In the genomic region with DNA sequence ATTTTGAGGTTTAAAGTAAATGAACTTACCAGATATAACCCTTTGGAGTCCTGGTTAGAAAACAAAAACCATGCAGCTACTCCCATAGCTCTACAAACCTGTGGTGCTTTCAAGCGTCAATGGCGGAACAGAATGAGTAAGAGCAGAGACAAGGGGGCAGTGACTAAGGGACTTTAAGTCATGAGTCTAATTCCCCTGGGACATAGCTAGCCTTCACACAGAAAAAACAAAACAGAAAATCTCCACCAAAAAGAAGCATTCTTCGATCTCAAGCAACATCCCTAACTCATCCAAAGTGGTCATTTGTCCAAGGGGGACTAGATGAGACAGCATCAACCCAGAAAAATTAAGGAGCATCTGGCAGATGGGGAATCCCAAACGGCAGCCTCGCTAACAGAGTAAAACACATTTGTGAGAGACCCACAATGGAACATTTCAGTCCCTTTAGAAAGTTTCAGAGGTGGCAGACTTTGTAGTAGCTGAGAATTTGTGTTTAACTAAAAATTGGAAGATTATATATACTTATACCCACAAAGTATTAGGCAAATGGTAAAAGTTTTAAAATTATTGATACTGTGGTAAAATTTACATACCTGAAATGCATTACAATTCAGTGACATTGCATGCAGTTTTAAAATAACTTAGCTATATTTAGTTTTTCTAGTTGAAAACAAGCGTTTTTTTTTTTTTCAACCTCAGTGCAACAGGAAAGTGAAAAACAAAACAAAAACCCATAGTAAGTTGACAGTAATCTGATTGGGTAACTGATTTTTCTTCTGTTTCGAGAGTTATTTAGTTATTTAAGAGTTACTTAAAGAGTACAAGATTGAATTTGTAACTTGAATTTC, we compare ENCODE assay signal across 1 cellular context.
TF ChIP-seq lines count a peak whose summit lies in the region.

No MANE protein-coding gene starts in this region.

TF ChIP-seq in GM12878, 131 proteins besides CTCF, POLR2A, EP300 and RAD21 (continued from another document):
- TF ChIP-seq, protein P1, sequence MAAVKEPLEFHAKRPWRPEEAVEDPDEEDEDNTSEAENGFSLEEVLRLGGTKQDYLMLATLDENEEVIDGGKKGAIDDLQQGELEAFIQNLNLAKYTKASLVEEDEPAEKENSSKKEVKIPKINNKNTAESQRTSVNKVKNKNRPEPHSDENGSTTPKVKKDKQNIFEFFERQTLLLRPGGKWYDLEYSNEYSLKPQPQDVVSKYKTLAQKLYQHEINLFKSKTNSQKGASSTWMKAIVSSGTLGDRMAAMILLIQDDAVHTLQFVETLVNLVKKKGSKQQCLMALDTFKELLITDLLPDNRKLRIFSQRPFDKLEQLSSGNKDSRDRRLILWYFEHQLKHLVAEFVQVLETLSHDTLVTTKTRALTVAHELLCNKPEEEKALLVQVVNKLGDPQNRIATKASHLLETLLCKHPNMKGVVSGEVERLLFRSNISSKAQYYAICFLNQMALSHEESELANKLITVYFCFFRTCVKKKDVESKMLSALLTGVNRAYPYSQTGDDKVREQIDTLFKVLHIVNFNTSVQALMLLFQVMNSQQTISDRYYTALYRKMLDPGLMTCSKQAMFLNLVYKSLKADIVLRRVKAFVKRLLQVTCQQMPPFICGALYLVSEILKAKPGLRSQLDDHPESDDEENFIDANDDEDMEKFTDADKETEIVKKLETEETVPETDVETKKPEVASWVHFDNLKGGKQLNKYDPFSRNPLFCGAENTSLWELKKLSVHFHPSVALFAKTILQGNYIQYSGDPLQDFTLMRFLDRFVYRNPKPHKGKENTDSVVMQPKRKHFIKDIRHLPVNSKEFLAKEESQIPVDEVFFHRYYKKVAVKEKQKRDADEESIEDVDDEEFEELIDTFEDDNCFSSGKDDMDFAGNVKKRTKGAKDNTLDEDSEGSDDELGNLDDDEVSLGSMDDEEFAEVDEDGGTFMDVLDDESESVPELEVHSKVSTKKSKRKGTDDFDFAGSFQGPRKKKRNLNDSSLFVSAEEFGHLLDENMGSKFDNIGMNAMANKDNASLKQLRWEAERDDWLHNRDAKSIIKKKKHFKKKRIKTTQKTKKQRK (IDR thresholded peaks at IDR 0.05; ENCODE audit: low read depth, low read length): no peak
- TF ChIP-seq CHD2 (IDR thresholded peaks at IDR 0.05; ENCODE audit: borderline replicate concordance, low read depth, low read length) (peak; percentile 61; the same call in 1 of the 2 replicates), JUND (IDR thresholded peaks at IDR 0.05; ENCODE audit: low read depth, low read length) (peak; percentile 61; the same call in 1 of the 2 replicates), NRF1 (conservative IDR thresholded peaks at IDR 0.05; ENCODE audit: low read depth, low read length) (no peak), SREBF1 (IDR thresholded peaks at IDR 0.05; ENCODE audit: low read length) (no peak), CBFB (IDR thresholded peaks at IDR 0.05; ENCODE audit: low read depth) (peak; percentile 45; the same call in 1 of the 2 replicates), SMAD1 (IDR thresholded peaks at IDR 0.05; ENCODE audit: low read depth, partially characterized antibody) (peak; percentile 92), FOXM1 (IDR thresholded peaks at IDR 0.05; ENCODE audit: low read depth, low read length) (peak; percentile 60; the same call in 1 of the 2 replicates), STAT1 (conservative IDR thresholded peaks at IDR 0.05) (no peak), HSF1 (IDR thresholded peaks at IDR 0.05; ENCODE audit: low read depth, low read length) (0 out of 2 replicates have a peak, but pooled peaks have one; percentile 33), CBX3 (IDR thresholded peaks at IDR 0.05; ENCODE audit: borderline replicate concordance, low read depth) (no peak), SMAD5 (IDR thresholded peaks at IDR 0.05; ENCODE audit: low read depth) (no peak), SMARCA5 (IDR thresholded peaks at IDR 0.05) (no peak), BACH1 (IDR thresholded peaks at IDR 0.05; ENCODE audit: borderline replicate concordance) (peak; percentile 86; the same call in 1 of the 2 replicates)
- TF ChIP-seq, protein P2, sequence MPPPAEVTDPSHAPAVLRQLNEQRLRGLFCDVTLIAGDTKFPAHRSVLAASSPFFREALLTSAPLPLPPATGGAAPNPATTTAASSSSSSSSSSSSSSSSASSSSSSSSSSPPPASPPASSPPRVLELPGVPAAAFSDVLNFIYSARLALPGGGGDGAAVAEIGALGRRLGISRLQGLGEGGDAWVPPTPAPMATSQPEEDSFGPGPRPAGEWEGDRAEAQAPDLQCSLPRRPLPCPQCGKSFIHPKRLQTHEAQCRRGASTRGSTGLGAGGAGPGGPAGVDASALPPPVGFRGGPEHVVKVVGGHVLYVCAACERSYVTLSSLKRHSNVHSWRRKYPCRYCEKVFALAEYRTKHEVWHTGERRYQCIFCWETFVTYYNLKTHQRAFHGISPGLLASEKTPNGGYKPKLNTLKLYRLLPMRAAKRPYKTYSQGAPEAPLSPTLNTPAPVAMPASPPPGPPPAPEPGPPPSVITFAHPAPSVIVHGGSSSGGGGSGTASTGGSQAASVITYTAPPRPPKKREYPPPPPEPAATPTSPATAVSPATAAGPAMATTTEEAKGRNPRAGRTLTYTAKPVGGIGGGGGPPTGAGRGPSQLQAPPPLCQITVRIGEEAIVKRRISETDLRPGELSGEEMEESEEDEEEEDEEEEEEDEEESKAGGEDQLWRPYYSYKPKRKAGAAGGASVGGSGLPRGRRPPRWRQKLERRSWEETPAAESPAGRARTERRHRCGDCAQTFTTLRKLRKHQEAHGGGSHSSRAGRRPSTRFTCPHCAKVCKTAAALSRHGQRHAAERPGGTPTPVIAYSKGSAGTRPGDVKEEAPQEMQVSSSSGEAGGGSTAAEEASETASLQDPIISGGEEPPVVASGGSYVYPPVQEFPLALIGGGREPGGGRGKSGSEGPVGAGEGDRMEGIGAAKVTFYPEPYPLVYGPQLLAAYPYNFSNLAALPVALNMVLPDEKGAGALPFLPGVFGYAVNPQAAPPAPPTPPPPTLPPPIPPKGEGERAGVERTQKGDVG (CRISPR knock-in tag; IDR thresholded peaks at IDR 0.05): no peak
